Comparison of ENCODE assay signal across 11 cellular contexts in the genomic region with DNA sequence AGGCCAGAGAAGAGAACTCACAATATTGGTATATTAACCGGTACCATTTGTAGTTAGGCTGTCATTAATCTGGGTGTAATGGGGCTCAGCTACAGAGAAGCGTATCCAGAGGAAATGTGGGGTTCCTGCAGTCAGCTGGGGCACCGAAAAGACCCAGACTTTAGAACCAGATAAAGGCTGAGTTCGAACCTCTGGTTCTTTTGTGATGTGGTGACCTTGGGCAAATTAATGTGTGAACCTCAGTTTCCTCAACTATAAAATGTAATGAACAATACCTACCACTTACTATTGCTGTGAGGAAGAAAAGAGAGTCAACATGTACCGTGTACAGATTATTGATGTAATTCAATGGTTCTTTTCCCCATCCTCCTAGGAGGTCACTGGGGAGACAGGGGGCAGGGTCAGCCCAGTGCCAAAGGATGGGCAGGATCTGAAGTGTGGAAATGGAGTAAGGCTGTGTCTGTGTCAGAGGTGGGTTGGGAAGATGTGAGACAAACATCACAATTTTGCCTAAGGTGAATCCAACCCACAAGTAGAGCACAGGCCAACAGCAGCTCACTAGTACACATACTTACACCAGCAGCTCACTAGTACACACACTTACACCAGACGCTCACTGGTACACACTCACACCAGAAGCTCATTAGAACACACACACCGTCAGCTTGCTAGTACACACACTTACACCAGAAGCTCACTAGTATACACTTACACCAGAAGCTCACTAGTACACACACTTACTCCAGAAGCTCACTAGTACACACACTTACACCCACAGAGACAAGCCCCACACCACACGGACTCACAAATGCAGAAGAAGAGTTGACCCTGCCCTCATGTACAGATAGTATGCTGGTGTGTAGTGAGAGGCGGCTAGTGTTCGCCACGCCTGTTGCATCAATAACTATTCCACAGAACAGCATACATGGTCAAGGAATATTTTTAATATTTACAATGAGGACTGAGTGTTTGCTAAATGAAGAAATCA. TPM values are rescaled to one million over a fixed set of nuclear protein-coding genes. Genes with fewer than 3 reads are reported as not detected.
DNase-seq lines count a peak whose midpoint lies in the region; ATAC-seq, FAIRE-seq and TF ChIP-seq lines count a peak whose summit lies in the region.
"Had no signal": no experiment of that assay in that cellular context is flagged by ENCODE, and none has a peak within 500 bp of the region (broad histone marks: within the 10 kb centered on the region; RNA-seq: fewer than 3 reads in every experiment).

No MANE protein-coding gene starts in this region.

- ATAC-seq in WTC11: no peak
- no peak for ATAC-seq in HG02759 (IDR thresholded peaks at IDR 0.05; ENCODE audit: unreplicated experiment)

- H3K36me3 Mint-ChIP-seq in WTC11: peaks cover 7% of the 10 kb centered on the region

- no peaks in the 10 kb centered on the region for H3K9me3 Mint-ChIP-seq in WTC11

- TF ChIP-seq CTCF in WTC11 (IDR thresholded peaks at IDR 0.05) (no peak), H1 (IDR thresholded peaks at IDR 0.05; ENCODE audit: control extremely low read depth in 1 of 3, insufficient read depth in 1 of 3, low read depth in 1 of 3, low read length in 3 of 3) (no peak)

- peaks cover 52% of the 10 kb centered on the region for H3K4me1 Mint-ChIP-seq in WTC11

- H2BK20ac ChIP-seq in H1 (ENCODE audit: low read length): no peak overlapping the region; the same call in 1 of the 2 replicates

- DNase-seq in GM19239 (ENCODE audit: insufficient read length, low spot score) (no peak), WTC11 (ENCODE audit: low spot score) (no peak), H1 (ENCODE audit: low read depth in 1 of 2, low spot score in 2 of 2) (peak in 1 of 2 experiments; percentile 28), small intestine (no peak), DMS 273 treated with DMSO at 0.1 percent for 48 hours (lab: John Stamatoyannopoulos, UW) (no peak), superior temporal gyrus (ENCODE audit: extremely low spot score) (no peak), HuH-7 (ENCODE audit: low spot score) (no peak)
- DNase-seq: GOT3, NCI-H1048 had no signal

- H3K4me3 ChIP-seq in H1 (ENCODE audit: extremely low read depth in 1 of 4, insufficient read depth in 2 of 4, low read depth in 3 of 4, low read length in 4 of 4) (peak overlapping the region in 1 of 4 experiments; percentile 80; a peak in 1 of 8 replicates), small intestine (ENCODE audit: low read depth in 1 of 2, low read length in 2 of 2) (peak overlapping the region; percentile 46 to 64)
- H3K4me3 ChIP-seq: lung had no signal

- H2BK15ac ChIP-seq in H1 (ENCODE audit: low read length): peak overlapping the region; percentile 51; the same call in 1 of the 2 replicates

- H3K9me3 ChIP-seq in H1 (ENCODE audit: insufficient read depth in 2 of 2, low read depth in 1 of 2, low read length in 1 of 2) (no peaks in the 10 kb centered on the region), small intestine (ENCODE audit: control insufficient read depth, low read depth) (no peaks in the 10 kb centered on the region)

- H3K18ac ChIP-seq in H1 (ENCODE audit: extremely low read depth, low read length): no peak overlapping the region

- peak overlapping the region; percentile 6 for H4K91ac ChIP-seq in H1 (replicated peaks; ENCODE audit: insufficient read length, low read length)

- no peak overlapping the region for H2AFZ ChIP-seq in H1 (ENCODE audit: low read length)

- FAIRE-seq in GM19239 (lab: Jason Lieb, UNC) (peak; percentile 49), H1 (lab: Jason Lieb, UNC) (no peak), small intestine (lab: Jason Lieb, UNC) (no peak)

- TF ChIP-seq POLR2A in H1 (IDR thresholded peaks at IDR 0.05; ENCODE audit: control extremely low read depth in 1 of 2, low read depth in 2 of 2, low read length in 2 of 2): no peak

- no peak overlapping the region for H3K14ac ChIP-seq in H1 (ENCODE audit: insufficient read length)

- no peak for TF ChIP-seq EP300 in H1 (IDR thresholded peaks at IDR 0.05; ENCODE audit: borderline replicate concordance in 1 of 2, low read depth in 2 of 2, low read length in 2 of 2)

- no peaks in the 10 kb centered on the region for H3K79me1 ChIP-seq in H1 (ENCODE audit: low read depth, low read length)

- no peak overlapping the region for H3K9ac ChIP-seq in H1 (replicated peaks in 1 of 4; ENCODE audit: extremely low read depth in 1 of 4, low read depth in 3 of 4, low read length in 3 of 4)

- no peak overlapping the region for H3K27ac Mint-ChIP-seq in WTC11

- no peak overlapping the region for H3K23ac ChIP-seq in H1 (ENCODE audit: insufficient read length)

- H3K27ac ChIP-seq in H1 (ENCODE audit: low read depth, low read length) (no peak overlapping the region), small intestine (ENCODE audit: low read depth in 1 of 2, low read length in 1 of 2) (peak overlapping the region; percentile 75 to 97)

- peak overlapping the region; percentile 86 for H3K4me3 Mint-ChIP-seq in WTC11

- H3K4me1 ChIP-seq in H1 (replicated peaks in 1 of 4; ENCODE audit: control insufficient read depth in 3 of 4, insufficient read depth in 4 of 4, low read length in 3 of 4): peaks cover 14 to 30% (median 17%) of the 10 kb centered on the region in 4 experiments
- no peaks in the 10 kb centered on the region for H3K4me1 ChIP-seq in small intestine (ENCODE audit: control insufficient read depth in 2 of 2, insufficient read depth in 1 of 2, low read depth in 1 of 2, low read length in 1 of 2)

- H3K79me2 ChIP-seq in H1 (ENCODE audit: control insufficient read depth in 1 of 2, insufficient read depth in 2 of 2, low read length in 2 of 2): peaks cover 0 to 6% of the 10 kb centered on the region in 2 experiments; a peak in 1 of 4 replicates

- no peak overlapping the region for H3K56ac ChIP-seq in H1 (replicated peaks; ENCODE audit: insufficient read length, low read depth, low read length)

- H3K23me2 ChIP-seq in H1 (ENCODE audit: low read depth, low read length): peaks cover 17% of the 10 kb centered on the region

- peaks cover 3 to 36% (median 26%) of the 10 kb centered on the region in 4 experiments; a peak in 6 of 7 replicates for H3K27me3 ChIP-seq in H1 (replicated peaks in 1 of 4; ENCODE audit: control insufficient read depth in 3 of 4, extremely low read depth in 1 of 4, insufficient read depth in 3 of 4, low read length in 3 of 4)
- H3K27me3 ChIP-seq in small intestine (ENCODE audit: control insufficient read depth in 2 of 2, insufficient read depth in 2 of 2, low read length in 2 of 2): peaks cover 0 to 10% of the 10 kb centered on the region in 2 donors

- peak overlapping the region; percentile 72 to 99; a peak in 2 of 4 replicates for H3K4me2 ChIP-seq in H1 (ENCODE audit: insufficient read depth in 1 of 2, low read depth in 2 of 2, low read length in 2 of 2)

- peaks cover 0 to 3% of the 10 kb centered on the region in 2 experiments for H4K20me1 ChIP-seq in H1 (replicated peaks in 1 of 2; ENCODE audit: control insufficient read depth in 1 of 2, insufficient read depth in 2 of 2, low read length in 2 of 2)

- peak overlapping the region; percentile 69; the same call in 1 of the 2 replicates for H2AK5ac ChIP-seq in H1 (ENCODE audit: low read depth, low read length)

- CTCF ChIA-PET in WTC11 (lab: Charles Lee): interaction anchor here (0.6 to 3.8 kb wide), 8 partner anchors 9 to 1395 kb away, joined by 3 to 38 read pairs (median 6); no protein-coding TSS in a partner anchor
- CTCF ChIA-PET in H1 (lab: Charles Lee; ENCODE audit: partially characterized antibody): interaction anchor here (0.8 to 24.1 kb wide), 11 partner anchors 10 to 317 kb away, joined by 3 to 430 read pairs (median 5); partner anchors contain the start of gene EPHB6

- peaks cover 79% of the 10 kb centered on the region for H3K27me3 Mint-ChIP-seq in WTC11 (ENCODE audit: low read depth)

- peak overlapping the region; percentile 18; the same call in 1 of the 2 replicates for H2BK12ac ChIP-seq in H1 (ENCODE audit: low read depth, low read length)

- H3K36me3 ChIP-seq in H1 (ENCODE audit: control insufficient read depth in 2 of 4, insufficient read depth in 4 of 4, low read length in 3 of 4) (peaks cover 0 to 15% (median 3%) of the 10 kb centered on the region in 4 experiments; a peak in 4 of 8 replicates), small intestine (ENCODE audit: control insufficient read depth in 2 of 2, insufficient read depth in 2 of 2, low read length in 2 of 2) (no peaks in the 10 kb centered on the region)

- no peak overlapping the region for H2BK5ac ChIP-seq in H1 (ENCODE audit: low read depth, low read length)

- H4K8ac ChIP-seq in H1 (ENCODE audit: extremely low read depth, insufficient read depth, low read length): no peak overlapping the region

- 78% methylated on average over 11 of the region's 11 CpGs; no CpG with 5 or more reads in 1 of the 2 experiments for WGBS in H1 (ENCODE audit: extremely low coverage in 1 of 2, insufficient coverage in 1 of 2, insufficient read length in 1 of 2, insufficient replicate concordance in 2 of 2, low coverage in 1 of 2, low lambda C conversion rate in 2 of 2, missing lambda C conversion rate in 1 of 2), 2 experiments
- 65 to 68% (median 66%) methylated on average over 11 of the region's 11 CpGs for WGBS in small intestine, 3 donors

- TF ChIP-seq RAD21 in H1 (IDR thresholded peaks at IDR 0.05 in 1 of 2, conservative IDR thresholded peaks at IDR 0.05 in 1 of 2; ENCODE audit: low read depth in 2 of 2, low read length in 2 of 2): no peak

- peak overlapping the region; percentile 14 for H3K4ac ChIP-seq in H1 (replicated peaks; ENCODE audit: insufficient read length, low read depth, low read length)

- POLR2A ChIA-PET in WTC11 (lab: Charles Lee): interaction anchor here (0.6 to 1.4 kb wide), 3 partner anchors 10 to 166 kb away, joined by 3 to 5 read pairs (median 3); no protein-coding TSS in a partner anchor
- POLR2A ChIA-PET in H1 (lab: Charles Lee; ENCODE audit: partially characterized antibody): interaction anchor here (0.5 to 5.8 kb wide), 4 partner anchors 8 to 80 kb away, joined by 4 to 36 read pairs (median 4); no protein-coding TSS in a partner anchor

- H4K5ac ChIP-seq in H1 (ENCODE audit: insufficient read length, low read depth, low read length): no peak overlapping the region

- H2BK120ac ChIP-seq in H1 (replicated peaks; ENCODE audit: low read depth, low read length): no peak overlapping the region

RNA-seq across cellular contexts. Expression of gene PRSS2, which starts 28.0 kb away (rescaled TPM):
- 27.6 to 41.2 TPM (median 28.2 TPM) in 3 replicates for total RNA-seq in WTC11 (2021)
- total RNA-seq in H1 (2021; fragmentation: NEBNext Ultra II Directional; extraction: Animal tissue kit (Norgen Biotek cat#: 25700)): not detected in 2 replicates
- polyA plus RNA-seq in H1 (2011; rRNA removed) (not detected in 2 replicates), small intestine (100 to 1,000 TPM in 2 of 3 donors, 10 to 100 TPM in 1; 91.5 to 814 (median 154) TPM)
- 0.10 TPM for polyA plus RNA-seq in H1 (2011; cell fraction: cytosol; rRNA removed)
- not detected for polyA plus RNA-seq in H1 (2011; cell fraction: nucleus; rRNA removed)
- not detected in 4 replicates for polyA plus RNA-seq in H1 (2012, experiment 1 of 2)
- 0.26 TPM for polyA plus RNA-seq in H1 (2012, experiment 2 of 2)
- not detected for polyA plus RNA-seq in H1 (2013, experiment 1 of 2)
- polyA plus RNA-seq in H1 (2013, experiment 2 of 2): not detected
- polyA minus RNA-seq in H1 (2011; rRNA and poly(A)+ RNA removed): not detected in 2 replicates
- polyA minus RNA-seq in H1 (2011; cell fraction: cytosol; rRNA and poly(A)+ RNA removed): not detected
- polyA minus RNA-seq in H1 (2011; cell fraction: nucleus; rRNA and poly(A)+ RNA removed): not detected

RNA-seq across cellular contexts. Expression of gene PRSS1, which starts 49.5 kb away (rescaled TPM):
- 9.9 to 14.8 TPM (median 11.1 TPM) in 3 replicates for total RNA-seq in WTC11 (2021)
- not detected in 2 replicates for total RNA-seq in H1 (2021; fragmentation: NEBNext Ultra II Directional; extraction: Animal tissue kit (Norgen Biotek cat#: 25700))
- polyA plus RNA-seq in H1 (2011; rRNA removed) (0.09 and 0.20 TPM in 2 replicates), small intestine (10 to 100 TPM; 12.6 to 28.2 (median 17.3) TPM)
- polyA plus RNA-seq in H1 (2011; cell fraction: cytosol; rRNA removed): not detected
- polyA plus RNA-seq in H1 (2011; cell fraction: nucleus; rRNA removed): not detected
- polyA plus RNA-seq in H1 (2012, experiment 1 of 2): not detected in 4 replicates
- not detected for polyA plus RNA-seq in H1 (2012, experiment 2 of 2)
- polyA plus RNA-seq in H1 (2013, experiment 1 of 2): not detected
- not detected for polyA plus RNA-seq in H1 (2013, experiment 2 of 2)
- polyA minus RNA-seq in H1 (2011; rRNA and poly(A)+ RNA removed): not detected in 2 replicates
- not detected for polyA minus RNA-seq in H1 (2011; cell fraction: cytosol; rRNA and poly(A)+ RNA removed)
- not detected for polyA minus RNA-seq in H1 (2011; cell fraction: nucleus; rRNA and poly(A)+ RNA removed)

RNA-seq across cellular contexts. Expression of gene EPHB6, which starts 56.1 kb away (rescaled TPM):
- total RNA-seq in WTC11 (2021): 13.9 to 15.4 TPM (median 15.1 TPM) in 3 replicates
- total RNA-seq in H1 (2021; fragmentation: NEBNext Ultra II Directional; extraction: Animal tissue kit (Norgen Biotek cat#: 25700)): 19.7 TPM in 2 replicates
- polyA plus RNA-seq in H1 (2011; rRNA removed) (19.7 and 27.3 TPM in 2 replicates), small intestine (10 to 100 TPM in 2 of 3 donors, 1 to 10 TPM in 1; 6.5 to 26.2 (median 17.0) TPM)
- polyA plus RNA-seq in H1 (2011; cell fraction: cytosol; rRNA removed): 19.9 TPM
- polyA plus RNA-seq in H1 (2011; cell fraction: nucleus; rRNA removed): 78.8 TPM
- 9.1 to 24.6 TPM (median 19.3 TPM) in 4 replicates for polyA plus RNA-seq in H1 (2012, experiment 1 of 2)
- 11.1 TPM for polyA plus RNA-seq in H1 (2012, experiment 2 of 2)
- 12.7 TPM for polyA plus RNA-seq in H1 (2013, experiment 1 of 2)
- polyA plus RNA-seq in H1 (2013, experiment 2 of 2): 13.6 TPM
- polyA minus RNA-seq in H1 (2011; rRNA and poly(A)+ RNA removed): 10.9 and 16.7 TPM in 2 replicates
- polyA minus RNA-seq in H1 (2011; cell fraction: cytosol; rRNA and poly(A)+ RNA removed): 16.1 TPM
- polyA minus RNA-seq in H1 (2011; cell fraction: nucleus; rRNA and poly(A)+ RNA removed): 17.5 TPM

Comparison
In these comparisons a context has a peak if more than half of its experiments do, and no peak if none do; other contexts are left out.
1. RNA of gene PRSS2, which starts 28.0 kb away (total RNA-seq): 27.6 to 41.2 TPM in WTC11; not detected in H1; every median in the first group is over 10 times any median in the second.